Comparison of ENCODE assay signal across 8 cellular contexts in the genomic region with DNA sequence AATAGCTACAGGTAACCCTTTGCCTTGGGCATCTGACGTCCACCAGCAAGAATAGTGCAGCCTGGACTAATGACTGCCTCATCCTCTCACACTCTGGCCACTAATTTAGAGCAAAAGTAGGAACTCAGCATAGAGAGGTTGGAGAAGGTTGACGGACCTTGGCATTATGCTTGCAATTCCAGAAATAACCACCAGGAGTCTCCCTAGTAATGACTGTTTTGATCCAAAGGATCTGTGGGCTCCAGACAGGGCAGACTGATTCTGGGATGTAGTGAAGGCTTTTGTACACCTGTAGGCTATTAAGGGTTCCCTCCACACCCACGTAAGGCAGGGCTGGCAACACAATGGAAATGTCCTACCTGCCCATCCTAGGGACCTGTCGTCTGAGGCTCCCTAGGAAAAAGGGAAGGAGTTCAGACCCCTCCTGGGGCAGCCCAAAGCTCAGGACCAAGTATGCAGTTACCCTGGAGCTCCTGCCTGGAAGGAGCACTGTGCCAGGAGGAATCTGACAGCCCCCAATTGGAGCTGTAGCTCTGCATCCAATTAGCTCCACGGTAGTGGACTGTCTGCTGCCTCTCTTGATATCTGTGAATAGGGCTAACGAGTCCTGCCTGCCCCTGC.
DNase-seq lines count a peak whose midpoint lies in the region; ATAC-seq and TF ChIP-seq lines count a peak whose summit lies in the region.

No MANE protein-coding gene starts in this region.

- DNase-seq in GM12865 (ENCODE audit: low read depth) (no peak), NB4 (ENCODE audit: low read depth) (peak; percentile 36), dorsolateral prefrontal cortex (no peak), osteoblast (ENCODE audit: insufficient read length, low spot score, missing footprints) (peak; percentile 56), AG08395 (ENCODE audit: low spot score) (no peak), pons (ENCODE audit: low spot score) (no peak), GM19238 (ENCODE audit: insufficient read length, low spot score) (no peak)

- intact Hi-C loops in dorsolateral prefrontal cortex (cut with DNase I), result no loop called here

- no peak for TF ChIP-seq POLR2A in NB4 (IDR thresholded peaks at IDR 0.05; ENCODE audit: extremely low read depth, insufficient read length)

- H3K4me1 ChIP-seq in osteoblast (ENCODE audit: insufficient read depth, low read length), result no peaks in the 10 kb centered on the region

- H3K27ac ChIP-seq in dorsolateral prefrontal cortex, result no peak overlapping the region
- H3K27ac ChIP-seq in osteoblast (ENCODE audit: low read depth, low read length), result no peak overlapping the region

- H3K27me3 ChIP-seq in dorsolateral prefrontal cortex, result no peaks in the 10 kb centered on the region
- H3K27me3 ChIP-seq in osteoblast (ENCODE audit: insufficient read depth, low read length), result no peaks in the 10 kb centered on the region

- no peaks in the 10 kb centered on the region for H3K79me2 ChIP-seq in osteoblast (ENCODE audit: insufficient read depth, low read length)

- no peak for ATAC-seq in HG02642 (IDR thresholded peaks at IDR 0.05; ENCODE audit: poor library complexity, unreplicated experiment)

- peak; percentile 51 for TF ChIP-seq CTCF in GM12865 (IDR thresholded peaks at IDR 0.05; ENCODE audit: insufficient read depth, low read depth, low read length, missing control alignments)
- TF ChIP-seq CTCF in NB4 (IDR thresholded peaks at IDR 0.05; ENCODE audit: low read depth, low read length), result peak; percentile 63
- TF ChIP-seq CTCF in dorsolateral prefrontal cortex (IDR thresholded peaks at IDR 0.05 in 54 of 56, conservative IDR thresholded peaks at IDR 0.05 in 2 of 56; ENCODE audit: low read depth in 1 of 56, partially characterized antibody in 56 of 56), result peak in 33 of 56 donors; percentile 6 to 49 (median 22)
- TF ChIP-seq CTCF in osteoblast (IDR thresholded peaks at IDR 0.05; ENCODE audit: extremely low read depth, low read depth, low read length), result peak; percentile 48

- H3K36me3 ChIP-seq in osteoblast (ENCODE audit: insufficient read depth, low read length), result peaks cover 19% of the 10 kb centered on the region

- H3K4me3 ChIP-seq in GM12865 (ENCODE audit: low read depth, low read length), result no peak overlapping the region
- H3K4me3 ChIP-seq in NB4 (ENCODE audit: low read depth, low read length), result no peak overlapping the region
- H3K4me3 ChIP-seq in dorsolateral prefrontal cortex, result no peak overlapping the region
- H3K4me3 ChIP-seq in osteoblast (ENCODE audit: insufficient read depth, low read length), result no peak overlapping the region

- no peaks in the 10 kb centered on the region for H3K9me3 ChIP-seq in osteoblast (ENCODE audit: low read depth, low read length)

- no peak overlapping the region for H3K4me2 ChIP-seq in osteoblast (ENCODE audit: insufficient read depth, low read length)

- no peaks in the 10 kb centered on the region for H4K20me1 ChIP-seq in osteoblast (ENCODE audit: insufficient read depth, low read length)

- no peak overlapping the region for H2AFZ ChIP-seq in osteoblast (ENCODE audit: low read length)

Comparison
In these comparisons a context has a peak if more than half of its experiments do, and no peak if none do; other contexts are left out.
1. DNase-seq: peak in NB4 (single experiment) and osteoblast (single experiment); none in GM12865 (single experiment), dorsolateral prefrontal cortex (0 of 10), AG08395 (single experiment), pons (single experiment) and GM19238 (single experiment).
2. Peak in every context shown above with its lines, with median percentiles within 50 percentile points of each other: CTCF ChIP-seq.